Comparison of ENCODE assay signal across 13 cellular contexts in genomic region chr22:32518848-32519247, GRCh38. TPM values are rescaled to one million over a fixed set of nuclear protein-coding genes. Genes with fewer than 3 reads are reported as not detected.
A peak's percentile ranks its signal among the peaks of the same experiment; 100 is the strongest.
DNase-seq lines count a peak whose midpoint lies in the region; ATAC-seq and TF ChIP-seq lines count a peak whose summit lies in the region.
"Had no signal": no experiment of that assay in that cellular context is flagged by ENCODE, and none has a peak within 500 bp of the region (broad histone marks: within the 10 kb centered on the region; RNA-seq: fewer than 3 reads in every experiment).

No MANE protein-coding gene starts in this region.

- H3K9me3 ChIP-seq in breast epithelium (no peaks in the 10 kb centered on the region), Loucy (ENCODE audit: insufficient read depth, low read depth, low read length) (no peaks in the 10 kb centered on the region), upper lobe of left lung (peaks cover 0 to 5% (median 1%) of the 10 kb centered on the region in 4 donors)
- H3K9me3 ChIP-seq: left lung, testis had no signal

- CTCF ChIA-PET in MCF 10A (lab: Yijun Ruan, JAX): interaction anchor here (0.6 to 4.6 kb wide), 4 partner anchors 10 to 544 kb away, joined by 3 to 30 read pairs (median 3); no protein-coding TSS in a partner anchor

- BruUV-seq in MCF 10A (replicated peaks; lab: Mats Ljungman, UMichigan): no TSS peak

- TF ChIP-seq EP300 in upper lobe of left lung (IDR thresholded peaks at IDR 0.05): no peak

- no peaks in the 10 kb centered on the region for H3K9me2 ChIP-seq in Loucy (replicated peaks; ENCODE audit: low read depth, low read length)

- H3K36me3 Mint-ChIP-seq in MCF 10A (ENCODE audit: insufficient read depth, unreplicated experiment): no peaks in the 10 kb centered on the region
- H3K36me3 Mint-ChIP-seq in type B pancreatic cell: peaks cover 3% of the 10 kb centered on the region
- H3K36me3 Mint-ChIP-seq: activated CD8-positive, alpha-beta memory T cell treated with anti-CD3 and anti-CD28 coated beads, Interleukin-2, amount 10 ng/mL, durations not matched to agents 7 days and 5 days had no signal

- H3K27me3 ChIP-seq in breast epithelium (no peaks in the 10 kb centered on the region), Loucy (ENCODE audit: insufficient read depth, low read length, poor library complexity, severe bottlenecking) (no peaks in the 10 kb centered on the region), brain microvascular endothelial cell (replicated peaks) (no peaks in the 10 kb centered on the region), upper lobe of left lung (no peaks in the 10 kb centered on the region)
- H3K27me3 ChIP-seq: left lung, testis had no signal

- H3K4me1 Mint-ChIP-seq in MCF 10A (ENCODE audit: insufficient read depth, unreplicated experiment) (no peaks in the 10 kb centered on the region), type B pancreatic cell (ENCODE audit: unreplicated experiment) (peaks cover 5% of the 10 kb centered on the region)
- H3K4me1 Mint-ChIP-seq: activated CD8-positive, alpha-beta memory T cell treated with anti-CD3 and anti-CD28 coated beads, Interleukin-2, amount 10 ng/mL, durations not matched to agents 7 days and 5 days had no signal

- POLR2A ChIA-PET in MCF 10A (lab: Yijun Ruan, JAX): no interaction called here

- H2AFZ ChIP-seq in Loucy (ENCODE audit: low read length): no peak overlapping the region
- H2AFZ ChIP-seq: parathyroid adenoma had no signal

- no peaks in the 10 kb centered on the region for H3K27me3 Mint-ChIP-seq in MCF 10A (ENCODE audit: insufficient read depth, unreplicated experiment)
- no peaks in the 10 kb centered on the region for H3K27me3 Mint-ChIP-seq in type B pancreatic cell
- H3K27me3 Mint-ChIP-seq: activated CD8-positive, alpha-beta memory T cell treated with anti-CD3 and anti-CD28 coated beads, Interleukin-2, amount 10 ng/mL, durations not matched to agents 7 days and 5 days had no signal

- in situ Hi-C loops in brain microvascular endothelial cell (cut with HindIII; ENCODE audit: low pct_ligation_motif_present, low sequenced_read_pairs): no loop called here

- H3K9me3 Mint-ChIP-seq in MCF 10A (ENCODE audit: unreplicated experiment): no peaks in the 10 kb centered on the region
- no peaks in the 10 kb centered on the region for H3K9me3 Mint-ChIP-seq in type B pancreatic cell

- no peak overlapping the region for H3K9ac ChIP-seq in Loucy (ENCODE audit: low read depth, low read length, poor library complexity, severe bottlenecking)
- H3K9ac ChIP-seq: parathyroid adenoma had no signal

- peak; percentile 18 for DNase-seq in MCF 10A (ENCODE audit: unreplicated experiment)
- DNase-seq in breast epithelium (ENCODE audit: low spot score in 2 of 2): no peak
- no peak for DNase-seq in brain microvascular endothelial cell
- no peak for DNase-seq in type B pancreatic cell (ENCODE audit: extremely low spot score, unreplicated experiment)
- no peak for DNase-seq in COLO668 (lab: John Stamatoyannopoulos, UW; ENCODE audit: unreplicated experiment)
- DNase-seq in upper lobe of left lung: no peak
- DNase-seq in UCSD-AML1 (lab: John Stamatoyannopoulos, UW; ENCODE audit: unreplicated experiment): no peak
- DNase-seq: activated CD8-positive, alpha-beta memory T cell treated with anti-CD3 and anti-CD28 coated beads, Interleukin-2, amount 10 ng/mL, durations not matched to agents 7 days and 5 days; left lung; NCI-H1694; testis had no signal

- H3K27ac ChIP-seq in breast epithelium: no peak overlapping the region
- no peak overlapping the region for H3K27ac ChIP-seq in brain microvascular endothelial cell
- no peak overlapping the region for H3K27ac ChIP-seq in upper lobe of left lung
- H3K27ac ChIP-seq: left lung, parathyroid adenoma, testis had no signal

- H3K27ac Mint-ChIP-seq in MCF 10A (ENCODE audit: low read depth, unreplicated experiment): no peak overlapping the region
- no peak overlapping the region for H3K27ac Mint-ChIP-seq in type B pancreatic cell
- H3K27ac Mint-ChIP-seq: activated CD8-positive, alpha-beta memory T cell treated with anti-CD3 and anti-CD28 coated beads, Interleukin-2, amount 10 ng/mL, durations not matched to agents 7 days and 5 days had no signal

- H3K4me3 Mint-ChIP-seq in MCF 10A (ENCODE audit: unreplicated experiment) (no peak overlapping the region), type B pancreatic cell (no peak overlapping the region)
- H3K4me3 Mint-ChIP-seq: activated CD8-positive, alpha-beta memory T cell treated with anti-CD3 and anti-CD28 coated beads, Interleukin-2, amount 10 ng/mL, durations not matched to agents 7 days and 5 days had no signal

- intact Hi-C loops in MCF 10A (cut with micrococcal nuclease): no loop called here
- intact Hi-C loops in breast epithelium (cut with DNase I; ENCODE audit: low total_unique reads): no loop called here

- H3K36me3 ChIP-seq in breast epithelium: no peaks in the 10 kb centered on the region
- H3K36me3 ChIP-seq in Loucy (ENCODE audit: insufficient read depth, low read length): no peaks in the 10 kb centered on the region
- H3K36me3 ChIP-seq in brain microvascular endothelial cell (replicated peaks): no peaks in the 10 kb centered on the region
- peaks cover 0 to 7% (median 2%) of the 10 kb centered on the region in 4 donors for H3K36me3 ChIP-seq in upper lobe of left lung
- H3K36me3 ChIP-seq: left lung had no signal

- TF ChIP-seq POLR2A in breast epithelium (IDR thresholded peaks at IDR 0.05): no peak
- no peak for TF ChIP-seq POLR2A in upper lobe of left lung (IDR thresholded peaks at IDR 0.05)

- no peak overlapping the region for H3K4me2 ChIP-seq in Loucy (ENCODE audit: low read depth, low read length, poor library complexity, severe bottlenecking)

- H3F3A ChIP-seq in Loucy (ENCODE audit: low read depth): no peaks in the 10 kb centered on the region

- no peaks in the 10 kb centered on the region for H3K4me1 ChIP-seq in breast epithelium
- no peaks in the 10 kb centered on the region for H3K4me1 ChIP-seq in Loucy (ENCODE audit: insufficient read depth, low read length, poor library complexity, severe bottlenecking)
- no peaks in the 10 kb centered on the region for H3K4me1 ChIP-seq in upper lobe of left lung
- H3K4me1 ChIP-seq: left lung, parathyroid adenoma, testis had no signal

- H3K79me2 ChIP-seq in Loucy (ENCODE audit: insufficient read depth, low read length): no peaks in the 10 kb centered on the region
- H3K79me2 ChIP-seq: parathyroid adenoma had no signal

- 88 to 89% methylated on average over 5 of the region's 5 CpGs for WGBS in upper lobe of left lung, 2 donors

- TF ChIP-seq CTCF in MCF 10A (IDR thresholded peaks at IDR 0.05; ENCODE audit: unreplicated experiment) (no peak), breast epithelium (IDR thresholded peaks at IDR 0.05) (no peak), Loucy (conservative IDR thresholded peaks at IDR 0.05; ENCODE audit: low read length) (peak; percentile 48; the same call in 1 of the 2 replicates), brain microvascular endothelial cell (IDR thresholded peaks at IDR 0.05; ENCODE audit: low read depth, low read length, missing control alignments) (peak; percentile 55), type B pancreatic cell (conservative IDR thresholded peaks at IDR 0.05) (peak; percentile 43), upper lobe of left lung (IDR thresholded peaks at IDR 0.05) (no peak)

- no peak for ATAC-seq in upper lobe of left lung (ENCODE audit: low FRiP score in 2 of 2)
- ATAC-seq: activated CD8-positive, alpha-beta memory T cell treated with anti-CD3 and anti-CD28 coated beads, Interleukin-2, amount 10 ng/mL, durations not matched to agents 7 days and 5 days; left lung had no signal

- H4K20me1 ChIP-seq in Loucy (ENCODE audit: insufficient read depth, low read length, poor library complexity, severe bottlenecking): no peaks in the 10 kb centered on the region

- H3K4me3 ChIP-seq in breast epithelium (no peak overlapping the region), Loucy (ENCODE audit: low read length, poor library complexity, severe bottlenecking) (no peak overlapping the region), brain microvascular endothelial cell (ENCODE audit: low read depth, low read length) (no peak overlapping the region), upper lobe of left lung (no peak overlapping the region)
- H3K4me3 ChIP-seq: left lung, testis had no signal

RNA-seq across cellular contexts. Expression of gene FBXO7, which starts 44.2 kb away (rescaled TPM):
- total RNA-seq in MCF 10A (2022): 59.8 and 76.9 TPM in 2 replicates
- 100 to 1,000 TPM in 2 of 3 donors, 10 to 100 TPM in 1; 73.7 to 119 (median 107) TPM for total RNA-seq in breast epithelium
- 96.4 and 122 TPM in 2 replicates for total RNA-seq in type B pancreatic cell (ENCODE audit: low replicate concordance)
- total RNA-seq in upper lobe of left lung: 100 to 1,000 TPM in 2 of 6 donors, 10 to 100 TPM in 4; 69.9 to 115 (median 85.4) TPM

RNA-seq across cellular contexts. Expression of gene BPIFC, which starts 54.6 kb away (rescaled TPM):
- not detected in 2 replicates for total RNA-seq in MCF 10A (2022)
- not detected for total RNA-seq in breast epithelium
- total RNA-seq in type B pancreatic cell (ENCODE audit: low replicate concordance): not detected in 2 replicates
- total RNA-seq in upper lobe of left lung: not detected
- total RNA-seq: activated CD8-positive, alpha-beta memory T cell treated with anti-CD3 and anti-CD28 coated beads, Interleukin-2, amount 10 ng/mL, durations not matched to agents 7 days and 5 days; left lung had no signal

Comparison
In these comparisons a context has a peak if more than half of its experiments do, and no peak if none do; other contexts are left out.
1. CTCF ChIP-seq: peak in Loucy (single experiment), brain microvascular endothelial cell (single experiment) and type B pancreatic cell (single experiment); none in MCF 10A (single experiment), breast epithelium (0 of 3) and upper lobe of left lung (0 of 6).